ENCODE assay signal across 16 cellular contexts in genomic region chr12:94760786-94761185, GRCh38.
"Had no signal": no experiment of that assay in that cellular context is flagged by ENCODE, and none has a peak within 500 bp of the region (broad histone marks: within the 10 kb centered on the region; RNA-seq: fewer than 3 reads in every experiment).

No MANE protein-coding gene starts in this region.

- H3K4me3 ChIP-seq: breast epithelium, heart left ventricle, lower lobe of right lung, stomach, testis had no signal

- H3K36me3 ChIP-seq: breast epithelium, heart left ventricle, lower lobe of right lung, stomach had no signal

- H3K27ac ChIP-seq: breast epithelium, heart left ventricle, lower lobe of right lung, stomach, testis had no signal

- H3K36me3 Mint-ChIP-seq: activated naive CD8-positive, alpha-beta T cell treated with anti-CD3 and anti-CD28 coated beads for 36 hours; naive B cell had no signal

- H3K27ac Mint-ChIP-seq: activated CD4-positive, alpha-beta T cell treated with anti-CD3 and anti-CD28 coated beads, Interleukin-2, amount 10 ng/mL, durations not matched to agents 7 days and 5 days; activated naive CD8-positive, alpha-beta T cell treated with anti-CD3 and anti-CD28 coated beads for 36 hours; progenitor cell of endocrine pancreas had no signal

- H3K9me3 ChIP-seq: breast epithelium, heart left ventricle, lower lobe of right lung, stomach, testis had no signal

- H3K4me3 Mint-ChIP-seq: activated CD4-positive, alpha-beta T cell treated with anti-CD3 and anti-CD28 coated beads, Interleukin-2, amount 10 ng/mL, durations not matched to agents 7 days and 5 days; activated naive CD8-positive, alpha-beta T cell treated with anti-CD3 and anti-CD28 coated beads for 36 hours; naive B cell had no signal

- H3K9me3 Mint-ChIP-seq: activated CD4-positive, alpha-beta T cell treated with anti-CD3 and anti-CD28 coated beads, Interleukin-2, amount 10 ng/mL, durations not matched to agents 7 days and 5 days; activated naive CD8-positive, alpha-beta T cell treated with anti-CD3 and anti-CD28 coated beads for 36 hours had no signal

- ATAC-seq: heart left ventricle, lower lobe of right lung, sciatic nerve had no signal

- H3K4me1 ChIP-seq: breast epithelium, lower lobe of right lung had no signal

- FAIRE-seq: colon, frontal cortex had no signal

- DNase-seq: activated CD4-positive, alpha-beta T cell treated with anti-CD3 and anti-CD28 coated beads, Interleukin-2, amount 10 ng/mL, durations not matched to agents 7 days and 5 days; activated gamma-delta T cell treated with Interleukin-2 at 50 U/mL for 16 hours; activated naive CD8-positive, alpha-beta T cell treated with anti-CD3 and anti-CD28 coated beads for 36 hours; heart left ventricle; left colon; lower lobe of right lung; midbrain; naive B cell; stimulated activated CD4-positive, alpha-beta T cell treated with anti-CD3 and anti-CD28 coated beads, Interleukin-1b, Interleukin-23, amount 100 ng/mL, for 48 hours; stomach; testis had no signal

- H3K4me1 Mint-ChIP-seq: activated naive CD8-positive, alpha-beta T cell treated with anti-CD3 and anti-CD28 coated beads for 36 hours had no signal

- H3K27me3 ChIP-seq: breast epithelium, stomach, testis had no signal

- H3K27me3 Mint-ChIP-seq: naive B cell had no signal
